1 cellular context compared by ENCODE assay signal in the genomic region with DNA sequence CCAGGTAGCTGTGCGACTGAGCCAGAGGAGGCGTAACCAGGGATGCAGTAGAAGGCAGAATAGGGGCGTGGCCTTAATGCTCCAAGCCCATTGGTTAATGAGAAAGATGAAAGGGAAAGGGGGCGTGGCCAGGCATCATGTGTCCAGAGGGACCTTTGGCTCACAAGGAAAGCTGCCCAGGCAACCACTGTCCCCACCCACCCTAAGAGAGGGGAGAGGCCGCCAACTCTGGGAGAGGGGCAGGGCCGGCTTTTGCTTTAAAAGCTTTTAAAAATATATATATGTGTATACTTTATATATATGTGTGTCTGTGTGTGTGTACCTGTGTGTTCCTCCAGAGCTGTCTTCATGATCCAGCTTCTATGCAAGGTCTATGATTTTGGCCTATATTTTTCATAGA. TPM values are rescaled to one million over a fixed set of nuclear protein-coding genes. Genes with fewer than 3 reads are reported as not detected.
"Had no signal": no experiment of that assay in that cellular context is flagged by ENCODE, and none has a peak within 500 bp of the region (broad histone marks: within the 10 kb centered on the region; RNA-seq: fewer than 3 reads in every experiment).

A gene with protein sequence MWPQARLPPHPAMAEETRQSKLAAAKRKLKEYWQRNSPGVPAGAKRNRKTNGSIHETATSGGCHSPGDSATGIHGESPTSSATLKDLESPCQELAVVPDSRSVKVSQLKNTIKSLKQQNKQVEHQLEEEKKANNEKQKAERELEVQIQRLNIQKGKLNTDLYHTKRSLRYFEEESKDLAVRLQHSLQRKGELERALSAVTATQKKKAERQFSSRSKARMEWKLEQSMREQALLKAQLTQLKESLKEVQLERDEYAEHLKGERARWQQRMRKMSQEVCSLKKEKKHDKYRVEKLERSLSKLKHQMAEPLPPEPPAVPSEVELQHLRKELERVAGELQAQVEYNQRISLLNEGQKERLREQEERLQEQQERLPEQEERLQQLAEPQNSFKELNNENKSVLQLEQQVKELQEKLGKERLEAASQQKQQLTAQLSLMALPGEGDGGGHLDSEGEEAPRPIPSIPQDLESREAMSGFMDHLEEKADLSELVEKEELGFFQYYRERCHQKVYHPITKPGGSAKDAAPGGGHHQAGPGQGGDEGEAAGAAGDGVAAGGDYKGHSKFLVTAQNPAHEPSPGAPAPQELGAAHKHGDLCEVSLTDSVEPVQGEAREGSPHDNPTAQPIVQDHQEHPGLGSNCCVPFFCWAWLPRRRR (minus strand): TSS at position 18 of the 400 bp plus-strand sequence. CDS start 62 bp downstream, outside the sequence.

RNA-seq across cellular contexts. Expression of the gene that starts here (rescaled TPM):
- total RNA-seq: SJCRH30 had no signal
